Comparison of ENCODE assay signal across 8 cellular contexts in the genomic region with DNA sequence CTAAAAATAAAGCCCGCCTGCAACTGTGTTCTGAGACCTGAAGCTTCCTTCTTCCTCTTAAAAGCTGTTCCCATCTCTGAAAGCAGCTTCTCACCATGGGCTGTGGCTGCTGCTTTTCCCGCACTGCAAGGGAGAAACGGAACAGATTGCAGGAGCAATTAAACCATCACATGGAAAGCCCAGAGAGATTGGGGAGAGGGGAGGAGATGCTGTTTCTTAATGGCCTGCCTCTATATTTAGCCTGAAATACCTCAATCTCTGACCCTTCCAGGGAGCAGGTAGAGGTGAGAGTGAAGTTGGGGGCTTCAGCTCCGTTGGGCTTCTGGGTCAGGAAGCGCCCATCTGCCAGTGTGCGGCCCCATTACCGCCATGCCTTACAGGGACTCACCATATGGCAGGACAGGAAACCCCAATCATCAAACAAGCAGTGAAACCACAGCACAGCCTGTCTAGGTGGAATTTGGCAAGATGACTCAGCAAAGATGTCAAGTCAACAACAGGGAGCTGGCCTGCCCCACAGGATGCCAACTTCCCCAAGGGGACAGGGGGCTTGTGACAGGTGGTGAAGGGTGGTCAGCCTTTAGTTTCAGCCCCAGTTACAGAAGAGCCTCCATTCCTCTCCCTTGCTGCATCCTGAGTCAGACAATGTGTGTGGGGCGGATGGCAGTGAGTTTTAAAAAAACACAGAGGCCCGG.
A peak's percentile ranks its signal among the peaks of the same experiment; 100 is the strongest.
DNase-seq lines count a peak whose midpoint lies in the region; ATAC-seq and TF ChIP-seq lines count a peak whose summit lies in the region.

No MANE protein-coding gene starts in this region.

- H3K36me3 Mint-ChIP-seq in WTC11 = no peaks in the 10 kb centered on the region
- no peaks in the 10 kb centered on the region for H3K36me3 Mint-ChIP-seq in stimulated activated naive B cell treated with anti-CD40 and anti-IgM and Interleukin-4, amounts not matched to agents 10 μg/mL and 1 μg/mL and 100 μg/mL, for 72 hours

- no peak overlapping the region for H3K4me3 Mint-ChIP-seq in WTC11
- H3K4me3 Mint-ChIP-seq in stimulated activated naive B cell treated with anti-CD40 and anti-IgM and Interleukin-4, amounts not matched to agents 10 μg/mL and 1 μg/mL and 100 μg/mL, for 72 hours = peak overlapping the region in 1 of 2 donors; percentile 56

- intact Hi-C loops in right cardiac atrium (cut with DNase I) = no loop called here

- H3K27me3 ChIP-seq in right cardiac atrium (ENCODE audit: control insufficient read depth, insufficient read depth) = no peaks in the 10 kb centered on the region

- H3K4me1 Mint-ChIP-seq in WTC11 = peaks cover 30% of the 10 kb centered on the region
- peaks cover 20 to 36% of the 10 kb centered on the region in 2 donors for H3K4me1 Mint-ChIP-seq in stimulated activated naive B cell treated with anti-CD40 and anti-IgM and Interleukin-4, amounts not matched to agents 10 μg/mL and 1 μg/mL and 100 μg/mL, for 72 hours

- 66% methylated on average over 9 of the region's 9 CpGs for WGBS in right cardiac atrium

- CTCF ChIA-PET in WTC11 (lab: Charles Lee) = interaction anchor here (0.6 to 1.8 kb wide), 3 partner anchors 27 to 178 kb away, joined by 3 to 4 read pairs (median 3); no protein-coding TSS in a partner anchor

- POLR2A ChIA-PET in WTC11 (lab: Charles Lee) = no interaction called here

- no peaks in the 10 kb centered on the region for H3K9me3 Mint-ChIP-seq in WTC11
- H3K9me3 Mint-ChIP-seq in stimulated activated naive B cell treated with anti-CD40 and anti-IgM and Interleukin-4, amounts not matched to agents 10 μg/mL and 1 μg/mL and 100 μg/mL, for 72 hours = peaks cover 2 to 3% of the 10 kb centered on the region in 2 donors

- no peak overlapping the region for H3K27ac ChIP-seq in right cardiac atrium (ENCODE audit: low read length)

- no peaks in the 10 kb centered on the region for H3K9me3 ChIP-seq in right cardiac atrium (ENCODE audit: control insufficient read depth, low read length)

- DNase-seq in AG08395 (ENCODE audit: low spot score) (peak; percentile 7), WTC11 (ENCODE audit: low spot score) (no peak), SIG-M5 (lab: John Stamatoyannopoulos, UW) (no peak), right cardiac atrium (no peak), COR-L47 (lab: John Stamatoyannopoulos, UW) (no peak)
- peak; percentile 17 for DNase-seq in stimulated activated naive B cell treated with anti-CD40 and anti-IgM and Interleukin-4, amounts not matched to agents 10 μg/mL and 1 μg/mL and 100 μg/mL, for 72 hours

- H3K4me3 ChIP-seq in right cardiac atrium (ENCODE audit: low read length) = no peak overlapping the region

- ATAC-seq in GM18873 (IDR thresholded peaks at IDR 0.05; ENCODE audit: low FRiP score, unreplicated experiment) (peak; percentile 58), HG03097 (IDR thresholded peaks at IDR 0.05; ENCODE audit: low FRiP score, unreplicated experiment) (peak; percentile 59), WTC11 (no peak; the same call in 1 of the 2 replicates), right cardiac atrium (no peak)
- ATAC-seq in stimulated activated naive B cell treated with anti-CD40 and anti-IgM and Interleukin-4, amounts not matched to agents 10 μg/mL and 1 μg/mL and 100 μg/mL, for 72 hours (replicated peaks) = peak; percentile 62 to 67

- no peaks in the 10 kb centered on the region for H3K27me3 Mint-ChIP-seq in WTC11 (ENCODE audit: low read depth)
- peaks cover 28 to 42% of the 10 kb centered on the region in 2 donors for H3K27me3 Mint-ChIP-seq in stimulated activated naive B cell treated with anti-CD40 and anti-IgM and Interleukin-4, amounts not matched to agents 10 μg/mL and 1 μg/mL and 100 μg/mL, for 72 hours

- no peak overlapping the region; the same call in 1 of the 2 replicates for H3K27ac Mint-ChIP-seq in WTC11
- peak overlapping the region; percentile 25 for H3K27ac Mint-ChIP-seq in stimulated activated naive B cell treated with anti-CD40 and anti-IgM and Interleukin-4, amounts not matched to agents 10 μg/mL and 1 μg/mL and 100 μg/mL, for 72 hours

- no peak for TF ChIP-seq CTCF in WTC11 (IDR thresholded peaks at IDR 0.05)

- no peaks in the 10 kb centered on the region for H3K4me1 ChIP-seq in right cardiac atrium (ENCODE audit: control insufficient read depth, insufficient read depth, low read length)

TF ChIP-seq in WTC11, 78 proteins besides CTCF, POLR2A, EP300 and RAD21:
- TF ChIP-seq NFE2L1 (CRISPR knock-in tag; IDR thresholded peaks at IDR 0.05) (peak; percentile 58; the same call in 1 of the 2 replicates), NR3C1 (CRISPR knock-in tag; conservative IDR thresholded peaks at IDR 0.05; ENCODE audit: low read depth) (no peak)
TF ChIP-seq in WTC11: peak in this region for 1.

Comparison
In these comparisons a context has a peak if more than half of its experiments do, and no peak if none do; other contexts are left out.
1. DNase-seq: peak in AG08395 (single experiment) and stimulated activated naive B cell treated with anti-CD40 and anti-IgM and Interleukin-4, amounts not matched to agents 10 μg/mL and 1 μg/mL and 100 μg/mL, for 72 hours (single experiment); none in WTC11 (single experiment), SIG-M5 (single experiment), right cardiac atrium (0 of 3) and COR-L47 (single experiment).
2. ATAC-seq: peak in GM18873 (single experiment), HG03097 (single experiment) and stimulated activated naive B cell treated with anti-CD40 and anti-IgM and Interleukin-4, amounts not matched to agents 10 μg/mL and 1 μg/mL and 100 μg/mL, for 72 hours (2 of 2); none in WTC11 (single experiment) and right cardiac atrium (0 of 2).